ENCODE assay signal across 33 cellular contexts in the genomic region with DNA sequence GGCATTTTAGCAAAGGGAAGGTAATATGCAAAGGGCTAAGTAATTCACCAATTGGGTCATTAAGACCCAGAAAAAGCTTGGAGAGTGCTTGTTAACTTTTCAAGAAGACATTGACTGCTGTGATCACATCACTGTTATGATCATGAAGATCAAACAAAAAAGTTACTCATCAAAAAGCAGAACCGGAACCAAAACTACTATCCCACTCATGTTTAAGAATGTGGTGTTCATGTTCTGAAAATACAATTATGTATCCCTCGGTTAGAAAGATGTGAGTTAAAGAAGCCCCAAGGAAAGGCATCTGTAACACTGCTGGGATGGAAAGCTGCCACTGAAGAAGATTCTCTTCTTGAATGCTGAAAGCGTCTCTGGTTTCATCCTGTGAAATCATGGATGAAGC. TPM values are rescaled to one million over a fixed set of nuclear protein-coding genes. Genes with fewer than 3 reads are reported as not detected.
DNase-seq lines count a peak whose midpoint lies in the region; ATAC-seq and TF ChIP-seq lines count a peak whose summit lies in the region.
"Had no signal": no experiment of that assay in that cellular context is flagged by ENCODE, and none has a peak within 500 bp of the region (broad histone marks: within the 10 kb centered on the region; RNA-seq: fewer than 3 reads in every experiment).

No MANE protein-coding gene starts in this region.

- no peaks in the 10 kb centered on the region for H3F3A ChIP-seq in GM23248 (ENCODE audit: insufficient read depth)

- H4K20me1 ChIP-seq in GM23248 (ENCODE audit: insufficient read depth) = no peaks in the 10 kb centered on the region

- H3K4me3 Mint-ChIP-seq in stimulated activated memory B cell treated with anti-CD40 and anti-IgM and Interleukin-4, amounts not matched to agents 10 μg/mL and 1 μg/mL and 100 μg/mL, for 72 hours = no peak overlapping the region
- H3K4me3 Mint-ChIP-seq: activated CD8-positive, alpha-beta T cell treated with anti-CD3 and anti-CD28 coated beads, Interleukin-2, amount 10 ng/mL, durations not matched to agents 7 days and 5 days; activated naive CD8-positive, alpha-beta T cell; mesothelial cell of epicardium had no signal

- in situ Hi-C loops in GM13976 (cut with MboI; ENCODE audit: low sequenced_read_pairs, unreplicated experiment) = no loop called here
- in situ Hi-C loops in GM23248 (cut with MboI) = no loop called here

- no peak overlapping the region for H3K27ac Mint-ChIP-seq in stimulated activated memory B cell treated with anti-CD40 and anti-IgM and Interleukin-4, amounts not matched to agents 10 μg/mL and 1 μg/mL and 100 μg/mL, for 72 hours
- H3K27ac Mint-ChIP-seq: activated CD8-positive, alpha-beta T cell treated with anti-CD3 and anti-CD28 coated beads, Interleukin-2, amount 10 ng/mL, durations not matched to agents 7 days and 5 days; activated naive CD8-positive, alpha-beta T cell; mesothelial cell of epicardium had no signal

- TF ChIP-seq CTCF in GM13976 (IDR thresholded peaks at IDR 0.05; ENCODE audit: borderline replicate concordance, control extremely low read depth, extremely low read depth, insufficient read depth, missing control alignments) = no peak

- 68 to 71% methylated on average over 3 of the region's 3 CpGs for WGBS in GM23248 (ENCODE audit: low coverage in 1 of 2, low lambda C conversion rate in 2 of 2, missing lambda C conversion rate in 2 of 2), 2 experiments

- no peak overlapping the region for H3K9ac ChIP-seq in GM23248
- H3K9ac ChIP-seq: BLaER1 had no signal

- H3K79me2 ChIP-seq in GM23248 (ENCODE audit: insufficient read depth) = 0 out of 2 replicates have a peak, but pooled peaks cover 5% of the 10 kb centered on the region

- ATAC-seq in HG03520 (IDR thresholded peaks at IDR 0.05; ENCODE audit: unreplicated experiment) = peak; percentile 52
- peak; percentile 63 for ATAC-seq in stimulated activated memory B cell treated with anti-CD40 and anti-IgM and Interleukin-4, amounts not matched to agents 10 μg/mL and 1 μg/mL and 100 μg/mL, for 72 hours
- ATAC-seq in HG02588 (IDR thresholded peaks at IDR 0.05; ENCODE audit: unreplicated experiment) = no peak
- no peak for ATAC-seq in GM18870 (IDR thresholded peaks at IDR 0.05; ENCODE audit: unreplicated experiment)
- ATAC-seq: activated CD8-positive, alpha-beta T cell treated with anti-CD3 and anti-CD28 coated beads, Interleukin-2, amount 10 ng/mL, durations not matched to agents 7 days and 5 days; foreskin keratinocyte; HCT116; heart left ventricle; right cardiac atrium had no signal

- H3K9me3 Mint-ChIP-seq in stimulated activated memory B cell treated with anti-CD40 and anti-IgM and Interleukin-4, amounts not matched to agents 10 μg/mL and 1 μg/mL and 100 μg/mL, for 72 hours = no peaks in the 10 kb centered on the region
- H3K9me3 Mint-ChIP-seq: mesothelial cell of epicardium had no signal

- no peak overlapping the region for H2AFZ ChIP-seq in GM23248

- H3K36me3 Mint-ChIP-seq in stimulated activated memory B cell treated with anti-CD40 and anti-IgM and Interleukin-4, amounts not matched to agents 10 μg/mL and 1 μg/mL and 100 μg/mL, for 72 hours = peaks cover 4% of the 10 kb centered on the region
- H3K36me3 Mint-ChIP-seq: mesothelial cell of epicardium had no signal

- peaks cover 52% of the 10 kb centered on the region for H3K4me1 Mint-ChIP-seq in stimulated activated memory B cell treated with anti-CD40 and anti-IgM and Interleukin-4, amounts not matched to agents 10 μg/mL and 1 μg/mL and 100 μg/mL, for 72 hours

- no peak overlapping the region for H3K4me3 ChIP-seq in GM23248
- H3K4me3 ChIP-seq: BLaER1, breast epithelium, dorsolateral prefrontal cortex, esophagus muscularis mucosa, heart left ventricle, spleen, transverse colon had no signal

- H3K4me2 ChIP-seq in GM23248 (ENCODE audit: unreplicated experiment) = no peak overlapping the region
- H3K4me2 ChIP-seq: BLaER1 had no signal

- H3K36me3 ChIP-seq in GM23248 (ENCODE audit: low read depth) = no peaks in the 10 kb centered on the region
- H3K36me3 ChIP-seq: breast epithelium, esophagus muscularis mucosa, heart left ventricle, transverse colon had no signal

- H3K27ac ChIP-seq in GM23248 = no peak overlapping the region
- H3K27ac ChIP-seq: BLaER1, breast epithelium, dorsolateral prefrontal cortex, esophagus muscularis mucosa, foreskin keratinocyte, heart left ventricle, spleen, transverse colon had no signal

- H3K9me3 ChIP-seq in GM23248 (ENCODE audit: low read depth) = no peaks in the 10 kb centered on the region
- H3K9me3 ChIP-seq: BLaER1, breast epithelium, Caco-2, esophagus muscularis mucosa, heart left ventricle, spleen, transverse colon had no signal

- no peaks in the 10 kb centered on the region for H3K27me3 ChIP-seq in GM23248 (replicated peaks; ENCODE audit: insufficient read depth)
- H3K27me3 ChIP-seq: BLaER1, breast epithelium, dorsolateral prefrontal cortex, esophagus muscularis mucosa, foreskin keratinocyte, heart left ventricle, spleen, transverse colon had no signal

- H3K9me2 ChIP-seq in GM23248 (ENCODE audit: insufficient read depth) = no peaks in the 10 kb centered on the region

- H3K27me3 Mint-ChIP-seq in stimulated activated memory B cell treated with anti-CD40 and anti-IgM and Interleukin-4, amounts not matched to agents 10 μg/mL and 1 μg/mL and 100 μg/mL, for 72 hours = no peaks in the 10 kb centered on the region
- H3K27me3 Mint-ChIP-seq: activated naive CD8-positive, alpha-beta T cell had no signal

- DNase-seq in GM13976 (ENCODE audit: low spot score) = peak; percentile 12
- DNase-seq in GM23248 = peak; percentile 9
- no peak for DNase-seq in NCI-H446 treated with DMSO at 0.1 percent for 48 hours (lab: John Stamatoyannopoulos, UW)
- DNase-seq: activated CD8-positive, alpha-beta T cell treated with anti-CD3 and anti-CD28 coated beads, Interleukin-2, amount 10 ng/mL, durations not matched to agents 7 days and 5 days; activated effector memory CD4-positive, alpha-beta T cell treated with Interleukin-2 at 50 U/mL for 16 hours; anterior cingulate cortex; Caco-2; DMS53; dorsolateral prefrontal cortex; foreskin keratinocyte; heart left ventricle; Karpas-422; kidney; NCI-H146; NCI-H2107; NCI-H345; NCI-H748 treated with DMSO at 0.1 percent for 48 hours; posterior cingulate gyrus; right cardiac atrium; SHP77 treated with DMSO at 0.1 percent for 48 hours; spleen; T-helper 2 cell; transverse colon had no signal

- H3K4me1 ChIP-seq in GM23248 (ENCODE audit: insufficient read depth) = no peaks in the 10 kb centered on the region
- H3K4me1 ChIP-seq: BLaER1, breast epithelium, Caco-2, foreskin keratinocyte had no signal

RNA-seq across cellular contexts. Expression of a gene that starts 32.6 kb away (rescaled TPM):
- 48.8 and 52.4 TPM in 2 replicates for total RNA-seq in GM23248 (2014; rRNA removed; shearing (Covaris generic))
- 60.8 and 65.5 TPM in 2 replicates for polyA plus RNA-seq in GM23248 (2016; fragmentation: Nextera tagmentation; extraction: Ambion mirVana)

Comparison
In these comparisons a context has a peak if more than half of its experiments do, and no peak if none do; other contexts are left out.
1. ATAC-seq: peak in HG03520 (single experiment) and stimulated activated memory B cell treated with anti-CD40 and anti-IgM and Interleukin-4, amounts not matched to agents 10 μg/mL and 1 μg/mL and 100 μg/mL, for 72 hours (single experiment); none in HG02588 (single experiment) and GM18870 (single experiment).